In genomic region chr14:71985538-71986234, GRCh38 we compare ENCODE assay signal across 30 cellular contexts. TPM values are rescaled to one million over a fixed set of nuclear protein-coding genes. Genes with fewer than 3 reads are reported as not detected.
A peak's percentile ranks its signal among the peaks of the same experiment; 100 is the strongest.
DNase-seq lines count a peak whose midpoint lies in the region; ATAC-seq and TF ChIP-seq lines count a peak whose summit lies in the region.
"Had no signal": no experiment of that assay in that cellular context is flagged by ENCODE, and none has a peak within 500 bp of the region (broad histone marks: within the 10 kb centered on the region; RNA-seq: fewer than 3 reads in every experiment).

No MANE protein-coding gene starts in this region.

- no peak overlapping the region for H4K8ac ChIP-seq in trophoblast cell (ENCODE audit: low read depth, low read length)

- CTCF ChIA-PET in naive thymus-derived CD4-positive, alpha-beta T cell (lab: Charles Lee): no interaction called here

- H3K79me1 ChIP-seq in trophoblast cell (ENCODE audit: low read length): no peaks in the 10 kb centered on the region

- H3K79me2 ChIP-seq in trophoblast cell (ENCODE audit: control insufficient read depth, insufficient read depth, low read length, poor library complexity): no peaks in the 10 kb centered on the region

- no peak overlapping the region for H2BK12ac ChIP-seq in trophoblast cell (ENCODE audit: low read length)

- peak overlapping the region; percentile 5 to 86 (median 74) for H3K27ac ChIP-seq in heart left ventricle
- no peak overlapping the region for H3K27ac ChIP-seq in naive thymus-derived CD4-positive, alpha-beta T cell (ENCODE audit: low read depth, low read length)
- H3K27ac ChIP-seq in trophoblast cell (ENCODE audit: low read depth, low read length): no peak overlapping the region
- H3K27ac ChIP-seq: ascending aorta, colonic mucosa, prostate gland, thoracic aorta had no signal

- H3K27me3 ChIP-seq in heart left ventricle (no peaks in the 10 kb centered on the region), trophoblast cell (ENCODE audit: insufficient read depth, low read length) (no peaks in the 10 kb centered on the region)
- peaks cover 0 to 2% of the 10 kb centered on the region in 2 donors for H3K27me3 ChIP-seq in naive thymus-derived CD4-positive, alpha-beta T cell (ENCODE audit: control insufficient read depth in 2 of 2, insufficient read depth in 2 of 2, low read length in 2 of 2)
- H3K27me3 ChIP-seq: ascending aorta, colonic mucosa, spleen had no signal

- H2BK120ac ChIP-seq in trophoblast cell (ENCODE audit: insufficient read depth, low read length, poor library complexity): no peak overlapping the region

- no peak overlapping the region for H3K4ac ChIP-seq in trophoblast cell (ENCODE audit: low read depth, low read length)

- H3K4me3 ChIP-seq in heart left ventricle: peak overlapping the region in 3 of 12 donors; percentile 5 to 14 (median 9)
- H3K4me3 ChIP-seq in naive thymus-derived CD4-positive, alpha-beta T cell (ENCODE audit: low read length): no peak overlapping the region
- no peak overlapping the region for H3K4me3 ChIP-seq in trophoblast cell (ENCODE audit: low read depth, low read length)
- H3K4me3 ChIP-seq: ascending aorta, colonic mucosa, prostate gland, spleen, thoracic aorta had no signal

- POLR2A ChIA-PET in naive thymus-derived CD4-positive, alpha-beta T cell (lab: Charles Lee): no interaction called here

- H4K91ac ChIP-seq in trophoblast cell (ENCODE audit: low read depth, low read length): no peak overlapping the region

- 6 to 15% (median 11%) methylated on average over 3 of the region's 3 CpGs for WGBS in heart left ventricle, 4 donors
- no CpG with 5 or more reads among the region's 3 CpGs for WGBS in trophoblast cell (ENCODE audit: extremely low coverage, insufficient coverage, insufficient read length)

- no peak overlapping the region for H2BK5ac ChIP-seq in trophoblast cell (ENCODE audit: low read depth, low read length, poor library complexity)

- DNase-seq in Right ventricle myocardium inferior (ENCODE audit: missing footprints) (no peak), cardiac septum (ENCODE audit: low spot score) (no peak), heart left ventricle (peak in 1 of 5 donors; percentile 19), mesothelial cell of epicardium (ENCODE audit: low spot score in 2 of 2, unreplicated experiment in 2 of 2) (no peak), trophoblast cell (no peak), progenitor cell of endocrine pancreas (ENCODE audit: low spot score, unreplicated experiment) (no peak)
- no peak for DNase-seq in naive thymus-derived CD4-positive, alpha-beta T cell
- DNase-seq: 8988T; activated T-cell treated with anti-CD3 and anti-CD28 coated beads, Interleukin-2, amount 50 U/mL, for 72 hours; AML-193; CD8-positive, alpha-beta memory T cell; colonic mucosa; DMS53; NCI-H1092 treated with DMSO at 0.1 percent for 48 hours; NCI-H2081 treated with DMSO at 0.1 percent for 48 hours; NCI-H446 treated with DMSO at 0.1 percent for 48 hours; PC-3; SIG-M5; spleen; stimulated activated CD4-positive, alpha-beta T cell treated with anti-CD3 and anti-CD28 coated beads, Interleukin-4, amount 100 ng/mL, for 1 hour; stimulated activated naive CD4-positive, alpha-beta T cell; T-helper 1 cell had no signal

- H3K9me3 ChIP-seq in heart left ventricle (no peaks in the 10 kb centered on the region), trophoblast cell (ENCODE audit: insufficient read depth, low read depth, low read length) (peaks cover 2% of the 10 kb centered on the region)
- no peaks in the 10 kb centered on the region for H3K9me3 ChIP-seq in naive thymus-derived CD4-positive, alpha-beta T cell (ENCODE audit: control insufficient read depth in 2 of 3, low read length in 3 of 3)
- H3K9me3 ChIP-seq: ascending aorta, colonic mucosa, prostate gland, spleen, thoracic aorta had no signal

- no peak overlapping the region for H3K18ac ChIP-seq in trophoblast cell (ENCODE audit: low read length)

- H3K4me1 ChIP-seq in heart left ventricle: peaks cover 0 to 53% (median 27%) of the 10 kb centered on the region in 12 donors
- H3K4me1 ChIP-seq in naive thymus-derived CD4-positive, alpha-beta T cell (ENCODE audit: control insufficient read depth in 2 of 2, insufficient read depth in 2 of 2, low read length in 2 of 2): no peaks in the 10 kb centered on the region
- no peaks in the 10 kb centered on the region for H3K4me1 ChIP-seq in trophoblast cell (ENCODE audit: control insufficient read depth in 1 of 2, insufficient read depth in 2 of 2, low read length in 2 of 2)
- H3K4me1 ChIP-seq: colonic mucosa, prostate gland, spleen had no signal

- H3K4me3 Mint-ChIP-seq in mesothelial cell of epicardium (no peak overlapping the region), progenitor cell of endocrine pancreas (ENCODE audit: low read depth) (no peak overlapping the region)
- no peak overlapping the region for H3K4me3 Mint-ChIP-seq in naive thymus-derived CD4-positive, alpha-beta T cell
- H3K4me3 Mint-ChIP-seq: activated naive CD4-positive, alpha-beta T cell treated with anti-CD3 and anti-CD28 coated beads, Interleukin-2, amount 50 U/mL, for 24 hours; activated T-cell treated with anti-CD3 and anti-CD28 coated beads, Interleukin-2, amount 50 U/mL, for 72 hours; CD8-positive, alpha-beta memory T cell; neural crest cell had no signal

- TF ChIP-seq POLR2A in heart left ventricle (IDR thresholded peaks at IDR 0.05): no peak

- TF ChIP-seq CTCF in heart left ventricle (IDR thresholded peaks at IDR 0.05) (no peak), mesothelial cell of epicardium (IDR thresholded peaks at IDR 0.05; ENCODE audit: unreplicated experiment) (no peak), progenitor cell of endocrine pancreas (IDR thresholded peaks at IDR 0.05; ENCODE audit: unreplicated experiment) (no peak)

- H3K4me1 Mint-ChIP-seq in mesothelial cell of epicardium: peaks cover 9% of the 10 kb centered on the region
- H3K4me1 Mint-ChIP-seq in naive thymus-derived CD4-positive, alpha-beta T cell: peaks cover 0 to 6% (median 0%) of the 10 kb centered on the region in 7 donors
- H3K4me1 Mint-ChIP-seq in progenitor cell of endocrine pancreas (ENCODE audit: low read depth): peaks cover 1% of the 10 kb centered on the region
- H3K4me1 Mint-ChIP-seq: activated naive CD4-positive, alpha-beta T cell treated with anti-CD3 and anti-CD28 coated beads, Interleukin-2, amount 50 U/mL, for 24 hours; CD8-positive, alpha-beta memory T cell had no signal

- intact Hi-C loops in Right ventricle myocardium inferior (cut with DNase I) (loop anchor here (1.0 kb wide), 1 partner anchor 53 kb away; the partner anchor contains the start of gene RGS6), cardiac septum (cut with DNase I) (loop anchor here (5.0 kb wide), 1 partner anchor 53 kb away; the partner anchor contains the start of gene RGS6), heart left ventricle (cut with DNase I) (loop anchor here in 1 of 10 donors (1.0 kb wide), 1 partner anchor 52 kb away; no protein-coding TSS in a partner anchor)
- intact Hi-C loops in naive thymus-derived CD4-positive, alpha-beta T cell (cut with micrococcal nuclease): no loop called here

- H3K9ac ChIP-seq in trophoblast cell (ENCODE audit: low read length): no peak overlapping the region

- H3K9me3 Mint-ChIP-seq in mesothelial cell of epicardium (peaks cover 4% of the 10 kb centered on the region), progenitor cell of endocrine pancreas (ENCODE audit: low read depth) (no peaks in the 10 kb centered on the region)
- peaks cover 0 to 6% (median 0%) of the 10 kb centered on the region in 11 donors for H3K9me3 Mint-ChIP-seq in naive thymus-derived CD4-positive, alpha-beta T cell
- H3K9me3 Mint-ChIP-seq: activated naive CD4-positive, alpha-beta T cell treated with anti-CD3 and anti-CD28 coated beads, Interleukin-2, amount 50 U/mL, for 24 hours; activated T-cell treated with anti-CD3 and anti-CD28 coated beads, Interleukin-2, amount 50 U/mL, for 72 hours; neural crest cell had no signal

- peak; percentile 84 for ATAC-seq in Right ventricle myocardium inferior
- peak; percentile 76 to 86 (median 82) for ATAC-seq in heart left ventricle
- no peak for ATAC-seq in HG02798 (IDR thresholded peaks at IDR 0.05; ENCODE audit: poor library complexity, unreplicated experiment)
- no peak for ATAC-seq in naive thymus-derived CD4-positive, alpha-beta T cell
- ATAC-seq: activated T-cell treated with anti-CD3 and anti-CD28 coated beads, Interleukin-2, amount 50 U/mL, for 72 hours; HCT116; PC-3 had no signal

- peak overlapping the region; percentile 79 for H3K27ac Mint-ChIP-seq in mesothelial cell of epicardium
- no peak overlapping the region for H3K27ac Mint-ChIP-seq in naive thymus-derived CD4-positive, alpha-beta T cell
- H3K27ac Mint-ChIP-seq in progenitor cell of endocrine pancreas: no peak overlapping the region
- H3K27ac Mint-ChIP-seq: activated naive CD4-positive, alpha-beta T cell treated with anti-CD3 and anti-CD28 coated beads, Interleukin-2, amount 50 U/mL, for 24 hours; activated T-cell treated with anti-CD3 and anti-CD28 coated beads, Interleukin-2, amount 50 U/mL, for 72 hours had no signal

- no peak overlapping the region for H2AK5ac ChIP-seq in trophoblast cell (ENCODE audit: low read length)

- H3K36me3 ChIP-seq in heart left ventricle (no peaks in the 10 kb centered on the region), trophoblast cell (ENCODE audit: control insufficient read depth in 1 of 2, insufficient read depth in 2 of 2, low read length in 2 of 2) (no peaks in the 10 kb centered on the region)
- H3K36me3 ChIP-seq in naive thymus-derived CD4-positive, alpha-beta T cell (ENCODE audit: control insufficient read depth in 2 of 3, insufficient read depth in 3 of 3, low read length in 3 of 3): no peaks in the 10 kb centered on the region
- H3K36me3 ChIP-seq: ascending aorta, colonic mucosa, prostate gland, spleen, thoracic aorta had no signal

- H3K27me3 Mint-ChIP-seq in mesothelial cell of epicardium (ENCODE audit: low read depth) (no peaks in the 10 kb centered on the region), progenitor cell of endocrine pancreas (no peaks in the 10 kb centered on the region)
- peaks cover 4 to 35% (median 30%) of the 10 kb centered on the region in 5 donors for H3K27me3 Mint-ChIP-seq in naive thymus-derived CD4-positive, alpha-beta T cell

- H3K23ac ChIP-seq in trophoblast cell (ENCODE audit: low read length): no peak overlapping the region

- no peak overlapping the region for H4K12ac ChIP-seq in trophoblast cell (ENCODE audit: low read depth, low read length)

- H3K36me3 Mint-ChIP-seq in mesothelial cell of epicardium (no peaks in the 10 kb centered on the region), progenitor cell of endocrine pancreas (ENCODE audit: insufficient read depth) (no peaks in the 10 kb centered on the region)
- H3K36me3 Mint-ChIP-seq in naive thymus-derived CD4-positive, alpha-beta T cell: no peaks in the 10 kb centered on the region
- H3K36me3 Mint-ChIP-seq: activated naive CD4-positive, alpha-beta T cell treated with anti-CD3 and anti-CD28 coated beads, Interleukin-2, amount 50 U/mL, for 24 hours; CD8-positive, alpha-beta memory T cell had no signal

- H3K4me2 ChIP-seq in trophoblast cell (ENCODE audit: low read length): no peak overlapping the region

- no peak overlapping the region for H3K14ac ChIP-seq in trophoblast cell (ENCODE audit: low read length)

- no peak overlapping the region for H2AFZ ChIP-seq in trophoblast cell (ENCODE audit: insufficient read depth, low read length, poor library complexity)

RNA-seq across cellular contexts. Expression of gene RGS6, which starts 53.5 kb away (rescaled TPM):
- total RNA-seq in Right ventricle myocardium inferior (23.3 TPM), cardiac septum (22.4 TPM), heart left ventricle (10 to 100 TPM in 7 of 9 donors, 1 to 10 TPM in 2; 9.5 to 25.4 (median 18.8) TPM), mesothelial cell of epicardium (1.2 to 2.0 TPM (median 1.5 TPM) in 3 replicates), progenitor cell of endocrine pancreas (4.7 and 5.1 TPM in 2 replicates)
- 1 to 10 TPM; 1.3 to 6.2 TPM for polyA plus RNA-seq in heart left ventricle
- total RNA-seq in naive thymus-derived CD4-positive, alpha-beta T cell: under 1 TPM in 2 of 5 experiments, not detected in 3; 0.29 to 0.97 TPM
- polyA plus RNA-seq in naive thymus-derived CD4-positive, alpha-beta T cell: not detected
- 0.06 and 0.11 TPM in 2 replicates for polyA plus RNA-seq in trophoblast cell (2013)
- total RNA-seq: fibroblast of lung, PC-3 had no signal
- polyA plus RNA-seq: CD8-positive, alpha-beta memory T cell; fibroblast of lung had no signal

Comparison
In these comparisons a context has a peak if more than half of its experiments do, and no peak if none do; other contexts are left out.
1. ATAC-seq: peak in Right ventricle myocardium inferior (single experiment) and heart left ventricle (4 of 4); none in HG02798 (single experiment) and naive thymus-derived CD4-positive, alpha-beta T cell (single experiment).
2. H3K27ac ChIP-seq: peak in heart left ventricle (12 of 12); none in naive thymus-derived CD4-positive, alpha-beta T cell (single experiment) and trophoblast cell (single experiment).
3. intact Hi-C loops: an anchor here in Right ventricle myocardium inferior (1.0 kb wide) and cardiac septum (5.0 kb wide); none called in naive thymus-derived CD4-positive, alpha-beta T cell.